17 cellular contexts compared by ENCODE assay signal in the genomic region with DNA sequence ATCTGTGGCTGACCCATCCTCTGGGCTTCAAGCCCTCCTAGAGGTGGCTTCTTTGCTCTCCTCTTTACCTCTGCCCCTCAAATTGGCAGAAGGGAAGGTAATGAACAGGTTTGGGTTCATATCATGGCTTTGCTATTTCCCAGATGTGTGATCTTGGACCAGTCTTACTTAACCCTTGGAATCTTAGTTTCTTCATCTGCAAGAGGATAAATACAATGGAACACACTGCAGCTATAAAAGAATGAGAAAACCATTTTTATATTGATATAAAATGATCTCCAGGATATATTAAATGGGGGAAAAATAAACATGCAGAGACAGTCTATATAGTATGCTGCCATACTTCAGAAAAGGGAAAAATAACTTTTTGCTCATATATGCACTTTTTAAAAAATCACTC. TPM values are rescaled to one million over a fixed set of nuclear protein-coding genes. Genes with fewer than 3 reads are reported as not detected.
DNase-seq lines count a peak whose midpoint lies in the region; ATAC-seq, FAIRE-seq and TF ChIP-seq lines count a peak whose summit lies in the region.
"Had no signal": no experiment of that assay in that cellular context is flagged by ENCODE, and none has a peak within 500 bp of the region (broad histone marks: within the 10 kb centered on the region; RNA-seq: fewer than 3 reads in every experiment).

No MANE protein-coding gene starts in this region.

- H3K79me2 ChIP-seq in HepG2 (ENCODE audit: insufficient read depth, low read length) = peaks cover 1% of the 10 kb centered on the region

- TF ChIP-seq EP300 in HepG2 (IDR thresholded peaks at IDR 0.05; ENCODE audit: low read depth in 2 of 2, low read length in 2 of 2) (no peak), HepG2 (CRISPR knock-in tag; IDR thresholded peaks at IDR 0.05; ENCODE audit: borderline replicate concordance) (no peak)

- H4K20me1 ChIP-seq in HepG2 (ENCODE audit: insufficient read depth, low read length) = no peaks in the 10 kb centered on the region

- H3K9me3 ChIP-seq in HepG2 (ENCODE audit: low read length) = no peaks in the 10 kb centered on the region
- no peaks in the 10 kb centered on the region for H3K9me3 ChIP-seq in right lobe of liver
- H3K9me3 ChIP-seq: A549, BE2C had no signal

- H3K36me3 ChIP-seq in HepG2 (replicated peaks in 1 of 2; ENCODE audit: control insufficient read depth in 1 of 2, insufficient read depth in 2 of 2, low read length in 2 of 2) (peaks cover 3 to 6% of the 10 kb centered on the region in 2 experiments; a peak in 2 of 5 replicates), right lobe of liver (peaks cover 0 to 5% (median 2%) of the 10 kb centered on the region in 4 donors)

- no peak for TF ChIP-seq CTCF in HepG2 (CRISPR knock-in tag; IDR thresholded peaks at IDR 0.05)
- no peak for TF ChIP-seq CTCF in right lobe of liver (IDR thresholded peaks at IDR 0.05)
- no peak for TF ChIP-seq CTCF in VCaP (conservative IDR thresholded peaks at IDR 0.05)

- in situ Hi-C loops in HepG2 (cut with HindIII; ENCODE audit: extremely low pct_ligation_motif_present, low pct_unique_long_range_greater_than_20kb) = no loop called here

- BruUV-seq in HepG2 (replicated peaks; lab: Mats Ljungman, UMichigan) = TSS peak; percentile 31

- DNase-seq in HepG2 (ENCODE audit: low spot score) (no peak), right lobe of liver (no peak), GM12892 (ENCODE audit: insufficient read length) (no peak), COLO829 (ENCODE audit: low spot score) (no peak), midbrain (lab: John Stamatoyannopoulos, UW) (no peak), germinal center (ENCODE audit: low spot score) (no peak)
- DNase-seq: BE2C; CD8-positive, alpha-beta memory T cell; DMS53; GF-D8 had no signal

- CTCF ChIA-PET in HepG2 (lab: Yijun Ruan, JAX; ENCODE audit: low intra/inter-chr PET ratio, low total read pairs) = no interaction called here

- no peak for TF ChIP-seq RAD21 in HepG2 (CRISPR knock-in tag; IDR thresholded peaks at IDR 0.05)

- H3K27ac ChIP-seq in HepG2 (ENCODE audit: extremely low read length, insufficient read depth, low read length) = no peak overlapping the region
- H3K27ac ChIP-seq in right lobe of liver = no peak overlapping the region
- peak overlapping the region; percentile 92 for H3K27ac ChIP-seq in VCaP
- H3K27ac ChIP-seq: A549 had no signal

- no peak for TF ChIP-seq POLR2A in HepG2 (IDR thresholded peaks at IDR 0.05; ENCODE audit: insufficient read depth in 1 of 2, low read depth in 2 of 2, low read length in 2 of 2)
- no peak for TF ChIP-seq POLR2A in right lobe of liver (IDR thresholded peaks at IDR 0.05)
- TF ChIP-seq POLR2A in GM12892 (IDR thresholded peaks at IDR 0.05; ENCODE audit: low read depth, low read length) = no peak

- intact Hi-C loops in HepG2 (cut with micrococcal nuclease; ENCODE audit: unreplicated experiment) (loop anchor here (5.0 kb wide), 1 partner anchor 47 kb away; the partner anchor contains the start of genes CCT3 and TSACC), right lobe of liver (cut with DNase I) (no loop called here)

- H2AFZ ChIP-seq in HepG2 (ENCODE audit: low read length) = no peak overlapping the region

- no peak overlapping the region; the same call in 1 of the 2 replicates for H3K4me2 ChIP-seq in HepG2 (ENCODE audit: low read depth, low read length)
- H3K4me2 ChIP-seq: A549 had no signal

- H3K27me3 ChIP-seq in HepG2 (ENCODE audit: control insufficient read depth in 1 of 2, insufficient read depth in 2 of 2, low read length in 2 of 2) (no peaks in the 10 kb centered on the region), right lobe of liver (no peaks in the 10 kb centered on the region)
- H3K27me3 ChIP-seq: BE2C had no signal

- no peak overlapping the region for H3K4me3 ChIP-seq in HepG2 (replicated peaks in 1 of 3; ENCODE audit: insufficient read depth in 1 of 3, low read depth in 2 of 3, low read length in 3 of 3)
- no peak overlapping the region for H3K4me3 ChIP-seq in right lobe of liver
- H3K4me3 ChIP-seq: A549 had no signal

- H3K9ac ChIP-seq in HepG2 (ENCODE audit: insufficient read depth, low read depth, low read length) = no peak overlapping the region

- no peak for FAIRE-seq in HepG2 (lab: Jason Lieb, UNC)
- peak; percentile 24 for FAIRE-seq in GM12892 (lab: Jason Lieb, UNC)
- FAIRE-seq: A549, H54, HTR-8/SVneo had no signal

- POLR2A ChIA-PET in HepG2 (lab: Yijun Ruan, JAX) = no interaction called here

- H3K4me1 ChIP-seq in HepG2 (ENCODE audit: insufficient read depth, low read length) (peaks cover 33% of the 10 kb centered on the region), right lobe of liver (peaks cover 0 to 32% (median 7%) of the 10 kb centered on the region in 4 donors)
- H3K4me1 ChIP-seq: BE2C had no signal

- no peak for ATAC-seq in HepG2
- no peak for ATAC-seq in right lobe of liver
- ATAC-seq: A549, HCT116 had no signal

RNA-seq across cellular contexts. Expression of gene GLMP, which starts 5.6 kb away (rescaled TPM):
- total RNA-seq in HepG2 (2016; rRNA removed; fragmentation: Illumina TruSeq; extraction: Trizol) = 39.1 and 75.8 TPM in 2 replicates
- total RNA-seq in HepG2 (2016; cell fraction: cytosol; rRNA removed; fragmentation: Illumina TruSeq; extraction: Trizol; ENCODE audit: low read depth) = 34.4 and 37.4 TPM in 2 replicates
- 35.7 and 69.6 TPM in 2 replicates for total RNA-seq in HepG2 (2016; cell fraction: insoluble cytoplasmic fraction; rRNA removed; fragmentation: Illumina TruSeq; extraction: Trizol)
- total RNA-seq in HepG2 (2016; cell fraction: membrane; rRNA removed; fragmentation: Illumina TruSeq; extraction: Trizol) = 57.3 and 67.6 TPM in 2 replicates
- 62.3 and 73.9 TPM in 2 replicates for total RNA-seq in HepG2 (2016; cell fraction: nucleus; rRNA removed; fragmentation: Illumina TruSeq; extraction: Trizol)
- 41.4 and 44.6 TPM in 2 replicates for polyA plus RNA-seq in HepG2 (2011; rRNA removed)
- 38.5 and 52.1 TPM in 2 replicates for polyA plus RNA-seq in HepG2 (2011; cell fraction: cytosol; rRNA removed)
- polyA plus RNA-seq in HepG2 (2011; cell fraction: nucleus; rRNA removed) = 27.1 and 28.7 TPM in 2 replicates
- polyA plus RNA-seq in HepG2 (2012) = 36.7 and 48.6 TPM in 2 replicates
- polyA plus RNA-seq in HepG2 (2016; cell fraction: cytosol; fragmentation: Illumina TruSeq; extraction: Trizol; ENCODE audit: low read depth) = 39.0 and 42.6 TPM in 2 replicates
- 35.3 and 40.7 TPM in 2 replicates for polyA plus RNA-seq in HepG2 (2016; cell fraction: insoluble cytoplasmic fraction; fragmentation: Illumina TruSeq; extraction: Trizol; ENCODE audit: low read depth)
- polyA plus RNA-seq in HepG2 (2016; cell fraction: membrane; fragmentation: Illumina TruSeq; extraction: Trizol; ENCODE audit: low read depth) = 59.5 and 62.9 TPM in 2 replicates
- 102 and 103 TPM in 2 replicates for polyA plus RNA-seq in HepG2 (2016; cell fraction: nucleus; fragmentation: Illumina TruSeq; extraction: Trizol; ENCODE audit: insufficient read depth, low read depth)
- 31.1 and 42.5 TPM in 2 replicates for polyA minus RNA-seq in HepG2 (2011; rRNA and poly(A)+ RNA removed; ENCODE audit: low replicate concordance)
- polyA minus RNA-seq in HepG2 (2011; cell fraction: cytosol; rRNA and poly(A)+ RNA removed) = 12.0 and 17.1 TPM in 2 replicates
- polyA minus RNA-seq in HepG2 (2011; cell fraction: nucleus; rRNA and poly(A)+ RNA removed) = 14.3 and 17.9 TPM in 2 replicates
- total RNA-seq in right lobe of liver = 10 to 100 TPM; 34.7 to 72.0 (median 55.7) TPM
- polyA plus RNA-seq in GM12892 (2012; ENCODE audit: missing spikeins) = 16.6 TPM

RNA-seq across cellular contexts. Expression of gene TMEM79, which starts 5.7 kb away (rescaled TPM):
- total RNA-seq in HepG2 (2016; rRNA removed; fragmentation: Illumina TruSeq; extraction: Trizol) (1.0 and 1.9 TPM in 2 replicates), right lobe of liver (1 to 10 TPM in 4 of 6 experiments, under 1 TPM in 2; 0.55 to 2.1 (median 1.5) TPM)
- 1.1 and 1.5 TPM in 2 replicates for total RNA-seq in HepG2 (2016; cell fraction: cytosol; rRNA removed; fragmentation: Illumina TruSeq; extraction: Trizol; ENCODE audit: low read depth)
- 0.64 and 1.5 TPM in 2 replicates for total RNA-seq in HepG2 (2016; cell fraction: insoluble cytoplasmic fraction; rRNA removed; fragmentation: Illumina TruSeq; extraction: Trizol)
- total RNA-seq in HepG2 (2016; cell fraction: membrane; rRNA removed; fragmentation: Illumina TruSeq; extraction: Trizol) = 1.1 and 1.3 TPM in 2 replicates
- 2.0 and 2.1 TPM in 2 replicates for total RNA-seq in HepG2 (2016; cell fraction: nucleus; rRNA removed; fragmentation: Illumina TruSeq; extraction: Trizol)
- 0.99 and 1.2 TPM in 2 replicates for polyA plus RNA-seq in HepG2 (2011; rRNA removed)
- 0.76 and 0.85 TPM in 2 replicates for polyA plus RNA-seq in HepG2 (2011; cell fraction: cytosol; rRNA removed)
- 5.2 and 5.4 TPM in 2 replicates for polyA plus RNA-seq in HepG2 (2011; cell fraction: nucleus; rRNA removed)
- 1.4 and 1.9 TPM in 2 replicates for polyA plus RNA-seq in HepG2 (2012)
- polyA plus RNA-seq in HepG2 (2016; cell fraction: cytosol; fragmentation: Illumina TruSeq; extraction: Trizol; ENCODE audit: low read depth) = 0.53 and 0.85 TPM in 2 replicates
- 1.1 and 1.6 TPM in 2 replicates for polyA plus RNA-seq in HepG2 (2016; cell fraction: insoluble cytoplasmic fraction; fragmentation: Illumina TruSeq; extraction: Trizol; ENCODE audit: low read depth)
- polyA plus RNA-seq in HepG2 (2016; cell fraction: membrane; fragmentation: Illumina TruSeq; extraction: Trizol; ENCODE audit: low read depth) = 1.3 and 1.7 TPM in 2 replicates
- polyA plus RNA-seq in HepG2 (2016; cell fraction: nucleus; fragmentation: Illumina TruSeq; extraction: Trizol; ENCODE audit: insufficient read depth, low read depth) = 5.3 and 6.9 TPM in 2 replicates
- polyA minus RNA-seq in HepG2 (2011; rRNA and poly(A)+ RNA removed; ENCODE audit: low replicate concordance) = 2.6 and 8.0 TPM in 2 replicates
- 0.40 and 0.44 TPM in 2 replicates for polyA minus RNA-seq in HepG2 (2011; cell fraction: cytosol; rRNA and poly(A)+ RNA removed)
- 3.3 and 5.2 TPM in 2 replicates for polyA minus RNA-seq in HepG2 (2011; cell fraction: nucleus; rRNA and poly(A)+ RNA removed)
- 2.4 TPM for polyA plus RNA-seq in GM12892 (2012; ENCODE audit: missing spikeins)

RNA-seq across cellular contexts. Expression of gene SMG5, which starts 7.2 kb away (rescaled TPM):
- total RNA-seq in HepG2 (2016; rRNA removed; fragmentation: Illumina TruSeq; extraction: Trizol) (63.3 and 84.0 TPM in 2 replicates), right lobe of liver (10 to 100 TPM; 28.1 to 58.8 (median 48.2) TPM)
- 12.6 and 13.1 TPM in 2 replicates for total RNA-seq in HepG2 (2016; cell fraction: cytosol; rRNA removed; fragmentation: Illumina TruSeq; extraction: Trizol; ENCODE audit: low read depth)
- total RNA-seq in HepG2 (2016; cell fraction: insoluble cytoplasmic fraction; rRNA removed; fragmentation: Illumina TruSeq; extraction: Trizol) = 55.1 and 82.8 TPM in 2 replicates
- total RNA-seq in HepG2 (2016; cell fraction: membrane; rRNA removed; fragmentation: Illumina TruSeq; extraction: Trizol) = 44.2 and 45.4 TPM in 2 replicates
- total RNA-seq in HepG2 (2016; cell fraction: nucleus; rRNA removed; fragmentation: Illumina TruSeq; extraction: Trizol) = 75.1 and 86.3 TPM in 2 replicates
- polyA plus RNA-seq in HepG2 (2011; rRNA removed) = 50.5 and 65.4 TPM in 2 replicates
- 20.9 and 25.1 TPM in 2 replicates for polyA plus RNA-seq in HepG2 (2011; cell fraction: cytosol; rRNA removed)
- 352 and 450 TPM in 2 replicates for polyA plus RNA-seq in HepG2 (2011; cell fraction: nucleus; rRNA removed)
- 45.3 and 71.3 TPM in 2 replicates for polyA plus RNA-seq in HepG2 (2012)
- polyA plus RNA-seq in HepG2 (2016; cell fraction: cytosol; fragmentation: Illumina TruSeq; extraction: Trizol; ENCODE audit: low read depth) = 5.4 and 6.5 TPM in 2 replicates
- polyA plus RNA-seq in HepG2 (2016; cell fraction: insoluble cytoplasmic fraction; fragmentation: Illumina TruSeq; extraction: Trizol; ENCODE audit: low read depth) = 37.6 and 46.7 TPM in 2 replicates
- polyA plus RNA-seq in HepG2 (2016; cell fraction: membrane; fragmentation: Illumina TruSeq; extraction: Trizol; ENCODE audit: low read depth) = 22.0 and 23.8 TPM in 2 replicates
- polyA plus RNA-seq in HepG2 (2016; cell fraction: nucleus; fragmentation: Illumina TruSeq; extraction: Trizol; ENCODE audit: insufficient read depth, low read depth) = 139 and 147 TPM in 2 replicates
- polyA minus RNA-seq in HepG2 (2011; rRNA and poly(A)+ RNA removed; ENCODE audit: low replicate concordance) = 53.9 and 57.0 TPM in 2 replicates
- polyA minus RNA-seq in HepG2 (2011; cell fraction: cytosol; rRNA and poly(A)+ RNA removed) = 10.8 and 16.1 TPM in 2 replicates
- polyA minus RNA-seq in HepG2 (2011; cell fraction: nucleus; rRNA and poly(A)+ RNA removed) = 54.7 and 55.9 TPM in 2 replicates
- polyA plus RNA-seq in GM12892 (2012; ENCODE audit: missing spikeins) = 31.8 TPM

RNA-seq across cellular contexts. Expression of gene VHLL, which starts 9.2 kb away (rescaled TPM):
- total RNA-seq in HepG2 (2016; rRNA removed; fragmentation: Illumina TruSeq; extraction: Trizol) (0.24 TPM in 1 of 2 replicates, not detected in the other), right lobe of liver (not detected)
- not detected in 2 replicates for total RNA-seq in HepG2 (2016; cell fraction: cytosol; rRNA removed; fragmentation: Illumina TruSeq; extraction: Trizol; ENCODE audit: low read depth)
- total RNA-seq in HepG2 (2016; cell fraction: insoluble cytoplasmic fraction; rRNA removed; fragmentation: Illumina TruSeq; extraction: Trizol) = not detected in 2 replicates
- total RNA-seq in HepG2 (2016; cell fraction: membrane; rRNA removed; fragmentation: Illumina TruSeq; extraction: Trizol) = not detected in 2 replicates
- total RNA-seq in HepG2 (2016; cell fraction: nucleus; rRNA removed; fragmentation: Illumina TruSeq; extraction: Trizol) = not detected in 2 replicates
- polyA plus RNA-seq in HepG2 (2011; rRNA removed) = not detected in 2 replicates
- not detected in 2 replicates for polyA plus RNA-seq in HepG2 (2011; cell fraction: cytosol; rRNA removed)
- 0.50 TPM in 1 of 2 replicates, not detected in the other for polyA plus RNA-seq in HepG2 (2011; cell fraction: nucleus; rRNA removed)
- polyA plus RNA-seq in HepG2 (2012) = not detected in 2 replicates
- not detected in 2 replicates for polyA plus RNA-seq in HepG2 (2016; cell fraction: cytosol; fragmentation: Illumina TruSeq; extraction: Trizol; ENCODE audit: low read depth)
- not detected in 2 replicates for polyA plus RNA-seq in HepG2 (2016; cell fraction: insoluble cytoplasmic fraction; fragmentation: Illumina TruSeq; extraction: Trizol; ENCODE audit: low read depth)
- polyA plus RNA-seq in HepG2 (2016; cell fraction: membrane; fragmentation: Illumina TruSeq; extraction: Trizol; ENCODE audit: low read depth) = not detected in 2 replicates
- not detected in 2 replicates for polyA plus RNA-seq in HepG2 (2016; cell fraction: nucleus; fragmentation: Illumina TruSeq; extraction: Trizol; ENCODE audit: insufficient read depth, low read depth)
- polyA minus RNA-seq in HepG2 (2011; rRNA and poly(A)+ RNA removed; ENCODE audit: low replicate concordance) = 3.2 TPM in 1 of 2 replicates, not detected in the other
- polyA minus RNA-seq in HepG2 (2011; cell fraction: cytosol; rRNA and poly(A)+ RNA removed) = not detected in 2 replicates
- 1.6 TPM in 1 of 2 replicates, not detected in the other for polyA minus RNA-seq in HepG2 (2011; cell fraction: nucleus; rRNA and poly(A)+ RNA removed)
- not detected for polyA plus RNA-seq in GM12892 (2012; ENCODE audit: missing spikeins)
- polyA plus RNA-seq: A549; AG04450; CD14-positive monocyte; CD8-positive, alpha-beta memory T cell had no signal

RNA-seq across cellular contexts. Expression of gene PAQR6, which starts 42.0 kb away (rescaled TPM):
- total RNA-seq in HepG2 (2016; rRNA removed; fragmentation: Illumina TruSeq; extraction: Trizol) (0.14 and 0.82 TPM in 2 replicates), right lobe of liver (1 to 10 TPM in 3 of 6 experiments, under 1 TPM in 3; 0.43 to 4.0 (median 1.1) TPM)
- 0.26 TPM in 1 of 2 replicates, not detected in the other for total RNA-seq in HepG2 (2016; cell fraction: cytosol; rRNA removed; fragmentation: Illumina TruSeq; extraction: Trizol; ENCODE audit: low read depth)
- 0.10 and 0.71 TPM in 2 replicates for total RNA-seq in HepG2 (2016; cell fraction: insoluble cytoplasmic fraction; rRNA removed; fragmentation: Illumina TruSeq; extraction: Trizol)
- total RNA-seq in HepG2 (2016; cell fraction: membrane; rRNA removed; fragmentation: Illumina TruSeq; extraction: Trizol) = 0.34 and 0.43 TPM in 2 replicates
- 1.0 and 1.1 TPM in 2 replicates for total RNA-seq in HepG2 (2016; cell fraction: nucleus; rRNA removed; fragmentation: Illumina TruSeq; extraction: Trizol)
- 1.4 and 2.0 TPM in 2 replicates for polyA plus RNA-seq in HepG2 (2011; rRNA removed)
- 0.21 and 0.47 TPM in 2 replicates for polyA plus RNA-seq in HepG2 (2011; cell fraction: cytosol; rRNA removed)
- 25.1 and 43.0 TPM in 2 replicates for polyA plus RNA-seq in HepG2 (2011; cell fraction: nucleus; rRNA removed)
- polyA plus RNA-seq in HepG2 (2012) = 2.4 and 4.5 TPM in 2 replicates
- 0.09 and 0.17 TPM in 2 replicates for polyA plus RNA-seq in HepG2 (2016; cell fraction: cytosol; fragmentation: Illumina TruSeq; extraction: Trizol; ENCODE audit: low read depth)
- polyA plus RNA-seq in HepG2 (2016; cell fraction: insoluble cytoplasmic fraction; fragmentation: Illumina TruSeq; extraction: Trizol; ENCODE audit: low read depth) = 0.32 and 0.57 TPM in 2 replicates
- 0.24 and 0.26 TPM in 2 replicates for polyA plus RNA-seq in HepG2 (2016; cell fraction: membrane; fragmentation: Illumina TruSeq; extraction: Trizol; ENCODE audit: low read depth)
- 3.7 and 4.1 TPM in 2 replicates for polyA plus RNA-seq in HepG2 (2016; cell fraction: nucleus; fragmentation: Illumina TruSeq; extraction: Trizol; ENCODE audit: insufficient read depth, low read depth)
- 0.98 and 1.0 TPM in 2 replicates for polyA minus RNA-seq in HepG2 (2011; rRNA and poly(A)+ RNA removed; ENCODE audit: low replicate concordance)
- 0.59 and 1.9 TPM in 2 replicates for polyA minus RNA-seq in HepG2 (2011; cell fraction: cytosol; rRNA and poly(A)+ RNA removed)
- polyA minus RNA-seq in HepG2 (2011; cell fraction: nucleus; rRNA and poly(A)+ RNA removed) = 1.9 and 2.4 TPM in 2 replicates
- polyA plus RNA-seq in GM12892 (2012; ENCODE audit: missing spikeins) = 3.9 TPM
- polyA plus RNA-seq: CD14-positive monocyte had no signal
